ENCODE assay signal across 5 cellular contexts in genomic region chr18:10609046-10609445, GRCh38.
DNase-seq lines count a peak whose midpoint lies in the region; ATAC-seq, FAIRE-seq and TF ChIP-seq lines count a peak whose summit lies in the region.
"Not testable (repeated sequence)": the region's sequence is repeated elsewhere in the genome, so short reads cannot be mapped to it uniquely, and the experiment has no call there.

No MANE protein-coding gene starts in this region.

- not testable (repeated sequence) for BruUV-seq in GM12878 (replicated peaks; lab: Mats Ljungman, UMichigan)

- not testable (repeated sequence) for H4K20me1 ChIP-seq in DND-41 (ENCODE audit: insufficient read depth, low read length); KMS-11 (ENCODE audit: insufficient read depth); GM12878 (ENCODE audit: control insufficient read depth, insufficient read depth)

- CTCF ChIA-PET in GM12878 (lab: Yijun Ruan, JAX): interaction anchor here (0.6 kb wide), 1 partner anchor 1126 kb away, joined by 3 read pairs; no protein-coding TSS in a partner anchor

- TF ChIP-seq POLR2A in GM12878 (IDR thresholded peaks at IDR 0.05; ENCODE audit: low read depth, low read length): not testable (repeated sequence)

- not testable (repeated sequence) for H3K9me3 ChIP-seq in DND-41 (ENCODE audit: insufficient read depth, low read length, severe bottlenecking); GM12878 (replicated peaks; ENCODE audit: control insufficient read depth, insufficient read depth, low read length)

- TF ChIP-seq RAD21 in GM12878 (IDR thresholded peaks at IDR 0.05; ENCODE audit: insufficient read depth, low read depth, low read length): not testable (repeated sequence)

- not testable (repeated sequence) for DNase-seq in DND-41; GM12878 (ENCODE audit: low read depth, low spot score)
- DNase-seq in NCI-H146 (lab: John Stamatoyannopoulos, UW) (peak; percentile 27), RPMI8226 (peak; percentile 71)

- not testable (repeated sequence) for TF ChIP-seq EP300 in GM12878 (IDR thresholded peaks at IDR 0.05; ENCODE audit: borderline replicate concordance in 1 of 2, control insufficient read depth in 1 of 2, low read depth in 2 of 2, low read length in 2 of 2)

- not testable (repeated sequence) for H3K4me1 ChIP-seq in DND-41 (ENCODE audit: insufficient read depth, low read length); GM12878 (ENCODE audit: control insufficient read depth, insufficient read depth, low read length)
- H3K4me1 ChIP-seq in KMS-11 (ENCODE audit: low read depth, poor library complexity, severe bottlenecking): peaks cover 55% of the 10 kb centered on the region

- H3K9ac ChIP-seq in DND-41 (ENCODE audit: low read depth, low read length); KMS-11; GM12878 (ENCODE audit: control insufficient read depth, insufficient read depth, low read length): not testable (repeated sequence)

- H3K4me3 ChIP-seq in DND-41 (ENCODE audit: low read depth in 1 of 2, low read length in 2 of 2); KMS-11 (IDR thresholded peaks at IDR 0.05; ENCODE audit: insufficient read depth, low read depth, low read length); GM12878: not testable (repeated sequence)

- not testable (repeated sequence) for H3K79me2 ChIP-seq in DND-41 (ENCODE audit: insufficient read depth, low read length); KMS-11 (ENCODE audit: insufficient read depth, low read depth); GM12878 (ENCODE audit: control insufficient read depth, insufficient read depth, low read length)

- RAD21 ChIA-PET in GM12878 (lab: Charles Lee; ENCODE audit: unreplicated experiment): interaction anchor here (0.7 kb wide), 1 partner anchor 1617 kb away, joined by 3 read pairs; no protein-coding TSS in a partner anchor

- H2AFZ ChIP-seq in DND-41 (ENCODE audit: low read depth, low read length); GM12878 (ENCODE audit: control insufficient read depth, low read depth, low read length): not testable (repeated sequence)
- H2AFZ ChIP-seq in KMS-11 (ENCODE audit: low read depth): peak overlapping the region; percentile 3; the same call in 1 of the 2 replicates

- TF ChIP-seq CTCF in DND-41 (IDR thresholded peaks at IDR 0.05; ENCODE audit: borderline replicate concordance, extremely low read depth, low read length, poor library complexity, severe bottlenecking); KMS-11 (conservative IDR thresholded peaks at IDR 0.05; ENCODE audit: low read depth, low read length); GM12878 (IDR thresholded peaks at IDR 0.05 in 2 of 3, conservative IDR thresholded peaks at IDR 0.05 in 1 of 3; ENCODE audit: control insufficient read depth in 2 of 3, extremely low read depth in 1 of 3, insufficient read depth in 1 of 3, low read depth in 3 of 3, low read length in 3 of 3): not testable (repeated sequence)

- intact Hi-C loops in GM12878 (cut with micrococcal nuclease; ENCODE audit: unreplicated experiment): not testable (repeated sequence)

- SMC1A ChIA-PET in GM12878 (lab: Charles Lee; ENCODE audit: uncharacterized antibody, unreplicated experiment): not testable (repeated sequence)

- POLR2A ChIA-PET in GM12878 (lab: Charles Lee): not testable (repeated sequence)

- in situ Hi-C loops in GM12878 (cut with MboI): loop anchor here (5.0 kb wide), 1 partner anchor 1618 kb away; no protein-coding TSS in a partner anchor

- peak; percentile 42; the same call in 1 of the 3 replicates for ATAC-seq in DND-41 (ENCODE audit: insufficient read depth, low read depth)
- ATAC-seq in GM12878: peak; percentile 29; the same call in 2 of the 3 replicates

- H3K4me2 ChIP-seq in DND-41 (ENCODE audit: insufficient read depth, low read length); GM12878 (ENCODE audit: control insufficient read depth, insufficient read depth): not testable (repeated sequence)
- H3K4me2 ChIP-seq in KMS-11: peak overlapping the region; percentile 74

- WGBS in GM12878 (ENCODE audit: insufficient coverage, insufficient replicate concordance, low lambda C conversion rate, missing lambda C conversion rate): 100% methylated on average over 4 of the region's 4 CpGs

- FAIRE-seq in GM12878 (lab: Jason Lieb, UNC): not testable (repeated sequence)

- H3K27me3 ChIP-seq in DND-41 (ENCODE audit: insufficient read depth, low read length, poor library complexity); KMS-11 (ENCODE audit: insufficient read depth, low read depth); GM12878 (replicated peaks in 1 of 2; ENCODE audit: control insufficient read depth in 2 of 2, insufficient read depth in 2 of 2, low read length in 1 of 2): not testable (repeated sequence)

- not testable (repeated sequence) for H3K27ac ChIP-seq in DND-41 (ENCODE audit: low read length)
- H3K27ac ChIP-seq in KMS-11 (peak overlapping the region; percentile 83), GM12878 (ENCODE audit: control insufficient read depth, insufficient read depth) (peak overlapping the region; percentile 52)

- not testable (repeated sequence) for H3K36me3 ChIP-seq in DND-41 (ENCODE audit: insufficient read depth, low read length); KMS-11 (ENCODE audit: insufficient read depth); GM12878 (ENCODE audit: control insufficient read depth in 2 of 2, insufficient read depth in 2 of 2, low read length in 1 of 2)

TF ChIP-seq in GM12878, 131 proteins besides CTCF, POLR2A, EP300 and RAD21:
- 0 out of 2 replicates have a peak, but pooled peaks have one; percentile 25 for TF ChIP-seq TCF12 (IDR thresholded peaks at IDR 0.05; ENCODE audit: low read depth, low read length)
